ENCODE assay signal across 25 cellular contexts in the genomic region with DNA sequence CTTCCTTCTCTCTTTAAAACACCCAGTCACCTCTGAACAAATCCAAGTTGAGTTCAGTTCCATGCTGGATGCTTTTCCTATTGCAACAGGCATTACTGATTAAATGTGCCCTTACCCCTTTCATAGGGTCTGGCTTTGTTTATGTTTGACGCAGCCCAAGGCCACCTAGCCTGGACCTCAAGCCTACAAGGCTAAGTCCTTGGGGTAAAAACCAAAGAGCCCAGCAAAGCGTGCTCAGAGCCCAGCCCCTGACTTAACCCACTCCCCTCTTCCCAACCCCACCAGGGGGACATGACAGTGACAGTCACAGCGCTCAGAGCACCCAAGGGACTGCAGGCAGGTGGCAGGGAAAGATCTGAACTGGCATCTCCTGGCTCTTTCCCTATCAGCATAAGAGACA.
DNase-seq lines count a peak whose midpoint lies in the region; ATAC-seq and TF ChIP-seq lines count a peak whose summit lies in the region.
"Had no signal": no experiment of that assay in that cellular context is flagged by ENCODE, and none has a peak within 500 bp of the region (broad histone marks: within the 10 kb centered on the region; RNA-seq: fewer than 3 reads in every experiment).

No MANE protein-coding gene starts in this region.

- in situ Hi-C loops in transverse colon (cut with MboI; ENCODE audit: low pct_ligation_motif_present in 1 of 4, low pct_unique_long_range_greater_than_20kb in 1 of 4, low sequenced_read_pairs in 3 of 4) (loop anchor here in 2 of 4 donors (10.0 to 25.0 kb wide), 2 partner anchors 192 to 205 kb away; a partner anchor contains a TSS), gastrocnemius medialis (cut with MboI; ENCODE audit: low sequenced_read_pairs in 4 of 4) (loop anchor here in 1 of 4 donors (10.0 kb wide), 1 partner anchor 195 kb away; no protein-coding TSS in a partner anchor)

- H3K27me3 Mint-ChIP-seq in activated naive CD8-positive, alpha-beta T cell treated with anti-CD3 and anti-CD28 coated beads, Interleukin-2, amount 10 ng/mL, durations not matched to agents 7 days and 5 days = no peaks in the 10 kb centered on the region
- H3K27me3 Mint-ChIP-seq in activated naive CD8-positive, alpha-beta T cell treated with anti-CD3 and anti-CD28 coated beads for 36 hours = no peaks in the 10 kb centered on the region
- H3K27me3 Mint-ChIP-seq in naive B cell = no peaks in the 10 kb centered on the region

- H3K27ac Mint-ChIP-seq in activated naive CD8-positive, alpha-beta T cell treated with anti-CD3 and anti-CD28 coated beads, Interleukin-2, amount 10 ng/mL, durations not matched to agents 7 days and 5 days = peak overlapping the region; percentile 54
- no peak overlapping the region for H3K27ac Mint-ChIP-seq in activated naive CD8-positive, alpha-beta T cell treated with anti-CD3 and anti-CD28 coated beads for 36 hours
- peak overlapping the region in 5 of 6 donors; percentile 15 to 80 (median 51) for H3K27ac Mint-ChIP-seq in naive B cell
- H3K27ac Mint-ChIP-seq: activated CD4-positive, alpha-beta T cell treated with anti-CD3 and anti-CD28 coated beads, Interleukin-2, amount 10 ng/mL, durations not matched to agents 24 days and 14 days; activated naive CD4-positive, alpha-beta T cell treated with anti-CD3 and anti-CD28 coated beads for 36 hours; GM23338; HFFc6 had no signal

- H3K27me3 ChIP-seq in colonic mucosa (no peaks in the 10 kb centered on the region), transverse colon (no peaks in the 10 kb centered on the region), gastrocnemius medialis (no peaks in the 10 kb centered on the region)
- H3K27me3 ChIP-seq: dorsolateral prefrontal cortex, heart left ventricle had no signal

- WGBS in transverse colon (ENCODE audit: low coverage in 1 of 2), 2 donors = 52% methylated on average over 3 of the region's 3 CpGs; no CpG with 5 or more reads in 1 of the 2 donors

- H3K9me3 Mint-ChIP-seq in activated naive CD8-positive, alpha-beta T cell treated with anti-CD3 and anti-CD28 coated beads, Interleukin-2, amount 10 ng/mL, durations not matched to agents 7 days and 5 days = no peaks in the 10 kb centered on the region
- H3K9me3 Mint-ChIP-seq in activated naive CD8-positive, alpha-beta T cell treated with anti-CD3 and anti-CD28 coated beads for 36 hours = no peaks in the 10 kb centered on the region
- H3K9me3 Mint-ChIP-seq in naive B cell = no peaks in the 10 kb centered on the region
- H3K9me3 Mint-ChIP-seq: activated CD4-positive, alpha-beta T cell treated with anti-CD3 and anti-CD28 coated beads, Interleukin-2, amount 10 ng/mL, durations not matched to agents 24 days and 14 days; activated naive CD4-positive, alpha-beta T cell treated with anti-CD3 and anti-CD28 coated beads for 36 hours; activated T-cell treated with anti-CD3 and anti-CD28 coated beads, Interleukin-2, amount 50 U/mL, for 4 hours; GM23338; HFFc6; nephron had no signal

- H3K27ac ChIP-seq in colonic mucosa = peak overlapping the region; percentile 60
- peak overlapping the region; percentile 70 to 85 (median 82) for H3K27ac ChIP-seq in transverse colon
- peak overlapping the region in 2 of 4 donors; percentile 25 to 42 for H3K27ac ChIP-seq in gastrocnemius medialis
- H3K27ac ChIP-seq: KMS-11, parathyroid adenoma, RWPE1, SK-N-MC, VCaP had no signal

- intact Hi-C loops in colonic mucosa (cut with DNase I) (no loop called here), transverse colon (cut with DNase I; ENCODE audit: low total_unique reads) (no loop called here), gastrocnemius medialis (cut with DNase I; ENCODE audit: low total_unique reads) (loop anchor here (2.0 to 5.0 kb wide), 2 partner anchors 137 to 201 kb away; a partner anchor contains a TSS)

- TF ChIP-seq POLR2A in transverse colon (IDR thresholded peaks at IDR 0.05) (no peak), gastrocnemius medialis (IDR thresholded peaks at IDR 0.05) (no peak)

- H3K9me3 ChIP-seq in colonic mucosa (no peaks in the 10 kb centered on the region), transverse colon (no peaks in the 10 kb centered on the region), gastrocnemius medialis (no peaks in the 10 kb centered on the region)
- H3K9me3 ChIP-seq: heart left ventricle had no signal

- TF ChIP-seq CTCF in colonic mucosa (IDR thresholded peaks at IDR 0.05) (no peak), transverse colon (IDR thresholded peaks at IDR 0.05) (no peak), gastrocnemius medialis (IDR thresholded peaks at IDR 0.05 in 4 of 5, conservative IDR thresholded peaks at IDR 0.05 in 1 of 5) (no peak)

- H3K36me3 ChIP-seq in colonic mucosa (no peaks in the 10 kb centered on the region), transverse colon (no peaks in the 10 kb centered on the region), gastrocnemius medialis (no peaks in the 10 kb centered on the region)
- H3K36me3 ChIP-seq: heart left ventricle had no signal

- H3K4me3 ChIP-seq in colonic mucosa = no peak overlapping the region
- no peak overlapping the region for H3K4me3 ChIP-seq in transverse colon
- peak overlapping the region in 1 of 4 donors; percentile 10 for H3K4me3 ChIP-seq in gastrocnemius medialis
- H3K4me3 ChIP-seq: GM23338, heart left ventricle, SK-N-MC had no signal

- peaks cover 3% of the 10 kb centered on the region for H3K4me1 ChIP-seq in colonic mucosa
- peaks cover 16 to 69% (median 59%) of the 10 kb centered on the region in 4 donors for H3K4me1 ChIP-seq in transverse colon
- peaks cover 17 to 37% of the 10 kb centered on the region in 2 donors for H3K4me1 ChIP-seq in gastrocnemius medialis

- no peak for DNase-seq in activated naive CD8-positive, alpha-beta T cell treated with anti-CD3 and anti-CD28 coated beads, Interleukin-2, amount 10 ng/mL, durations not matched to agents 7 days and 5 days
- no peak for DNase-seq in activated naive CD8-positive, alpha-beta T cell treated with anti-CD3 and anti-CD28 coated beads for 36 hours
- DNase-seq in colonic mucosa = no peak
- no peak for DNase-seq in naive B cell
- no peak for DNase-seq in transverse colon
- no peak for DNase-seq in UCSD-AML1 (lab: John Stamatoyannopoulos, UW; ENCODE audit: unreplicated experiment)
- DNase-seq in gastrocnemius medialis = no peak
- DNase-seq: activated CD4-positive, alpha-beta T cell treated with anti-CD3 and anti-CD28 coated beads, Interleukin-2, amount 10 ng/mL, durations not matched to agents 24 days and 14 days; activated naive CD4-positive, alpha-beta T cell treated with anti-CD3 and anti-CD28 coated beads for 36 hours; activated T-cell treated with anti-CD3 and anti-CD28 coated beads, Interleukin-2, amount 50 U/mL, for 4 hours; caudate nucleus; dorsolateral prefrontal cortex; HFFc6; mesendoderm; NCI-H187 treated with DMSO at 0.1 percent for 48 hours; NCI-H82 had no signal

- H3K9ac ChIP-seq in colonic mucosa (ENCODE audit: low read depth in 2 of 2, low read length in 2 of 2) = peak overlapping the region in 1 of 2 donors; percentile 77
- H3K9ac ChIP-seq: KMS-11, parathyroid adenoma had no signal

- no peak for TF ChIP-seq EP300 in transverse colon (IDR thresholded peaks at IDR 0.05; ENCODE audit: low read depth)

- no peak for ATAC-seq in activated naive CD8-positive, alpha-beta T cell treated with anti-CD3 and anti-CD28 coated beads, Interleukin-2, amount 10 ng/mL, durations not matched to agents 7 days and 5 days (ENCODE audit: low read depth)
- no peak for ATAC-seq in naive B cell (ENCODE audit: low read depth in 2 of 2)
- no peak for ATAC-seq in HG02970 (IDR thresholded peaks at IDR 0.05; ENCODE audit: low FRiP score, unreplicated experiment)
- ATAC-seq in gastrocnemius medialis = no peak
- ATAC-seq: activated T-cell treated with anti-CD3 and anti-CD28 coated beads, Interleukin-2, amount 50 U/mL, for 4 hours; GM23338 had no signal

- POLR2A ChIA-PET in activated naive CD8-positive, alpha-beta T cell treated with anti-CD3 and anti-CD28 coated beads, Interleukin-2, amount 10 ng/mL, durations not matched to agents 7 days and 5 days (lab: Charles Lee) = interaction anchor here (1.2 kb wide), 1 partner anchor 9 kb away, joined by 4 read pairs; no protein-coding TSS in a partner anchor

- H3K4me1 Mint-ChIP-seq in activated naive CD8-positive, alpha-beta T cell treated with anti-CD3 and anti-CD28 coated beads, Interleukin-2, amount 10 ng/mL, durations not matched to agents 7 days and 5 days = peaks cover 44% of the 10 kb centered on the region
- H3K4me1 Mint-ChIP-seq in activated naive CD8-positive, alpha-beta T cell treated with anti-CD3 and anti-CD28 coated beads for 36 hours = peaks cover 26% of the 10 kb centered on the region
- H3K4me1 Mint-ChIP-seq in naive B cell = peaks cover 38 to 69% (median 59%) of the 10 kb centered on the region in 3 donors

- H3K36me3 Mint-ChIP-seq in activated naive CD8-positive, alpha-beta T cell treated with anti-CD3 and anti-CD28 coated beads, Interleukin-2, amount 10 ng/mL, durations not matched to agents 7 days and 5 days = peaks cover 20% of the 10 kb centered on the region
- H3K36me3 Mint-ChIP-seq in activated naive CD8-positive, alpha-beta T cell treated with anti-CD3 and anti-CD28 coated beads for 36 hours = peaks cover 2% of the 10 kb centered on the region
- H3K36me3 Mint-ChIP-seq in naive B cell = no peaks in the 10 kb centered on the region

- no peak overlapping the region for H3K4me3 Mint-ChIP-seq in activated naive CD8-positive, alpha-beta T cell treated with anti-CD3 and anti-CD28 coated beads, Interleukin-2, amount 10 ng/mL, durations not matched to agents 7 days and 5 days
- no peak overlapping the region for H3K4me3 Mint-ChIP-seq in activated naive CD8-positive, alpha-beta T cell treated with anti-CD3 and anti-CD28 coated beads for 36 hours
- peak overlapping the region in 1 of 8 donors; percentile 10 for H3K4me3 Mint-ChIP-seq in naive B cell
- H3K4me3 Mint-ChIP-seq: activated CD4-positive, alpha-beta T cell treated with anti-CD3 and anti-CD28 coated beads, Interleukin-2, amount 10 ng/mL, durations not matched to agents 24 days and 14 days; activated naive CD4-positive, alpha-beta T cell treated with anti-CD3 and anti-CD28 coated beads for 36 hours; activated T-cell treated with anti-CD3 and anti-CD28 coated beads, Interleukin-2, amount 50 U/mL, for 4 hours; GM23338; HFFc6; nephron had no signal
